Comparison of ENCODE assay signal across 9 cellular contexts in the genomic region with DNA sequence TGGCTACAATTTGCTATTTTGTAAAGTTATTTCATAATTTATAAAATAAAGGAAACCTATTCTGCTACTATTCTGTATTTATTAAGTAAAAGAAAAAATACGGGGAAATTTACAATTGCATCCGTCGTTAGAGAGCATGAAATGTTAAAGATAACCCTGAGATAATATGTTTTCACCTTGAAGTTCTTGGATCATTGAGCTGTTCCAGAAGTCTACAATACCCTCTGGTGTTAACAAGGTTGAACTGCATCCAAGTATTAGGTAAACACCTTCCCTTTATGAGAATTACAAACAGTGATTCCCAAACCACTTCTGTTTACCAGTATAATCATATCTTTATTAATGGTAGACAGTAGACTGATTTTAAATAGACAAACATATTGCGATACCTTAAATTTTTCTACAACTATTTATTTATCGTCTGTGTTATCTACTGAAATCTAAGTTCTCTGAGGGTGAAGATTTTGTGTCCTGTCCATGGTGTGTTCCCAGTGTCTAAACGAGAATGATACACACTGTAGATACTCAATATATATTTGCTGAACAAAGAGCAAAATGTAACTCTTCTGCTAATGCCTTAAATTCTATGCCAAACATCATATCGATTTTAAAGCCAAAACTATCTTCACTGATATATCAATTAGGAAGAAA. TPM values are rescaled to one million over a fixed set of nuclear protein-coding genes. Genes with fewer than 3 reads are reported as not detected.
DNase-seq lines count a peak whose midpoint lies in the region; ATAC-seq and TF ChIP-seq lines count a peak whose summit lies in the region.
"Had no signal": no experiment of that assay in that cellular context is flagged by ENCODE, and none has a peak within 500 bp of the region (broad histone marks: within the 10 kb centered on the region; RNA-seq: fewer than 3 reads in every experiment).

No MANE protein-coding gene starts in this region.

- CTCF ChIA-PET in HCT116 (lab: Charles Lee): interaction anchor here (0.6 to 1.6 kb wide), 5 partner anchors 9 to 251 kb away, joined by 3 to 12 read pairs (median 3); no protein-coding TSS in a partner anchor

- intact Hi-C loops in HCT116 (cut with micrococcal nuclease): loop anchor here (1.0 kb wide), 1 partner anchor 251 kb away; no protein-coding TSS in a partner anchor

- no peaks in the 10 kb centered on the region for H4K20me1 ChIP-seq in HCT116 (ENCODE audit: insufficient read depth)
- H4K20me1 ChIP-seq in Loucy (ENCODE audit: insufficient read depth, low read length, poor library complexity, severe bottlenecking): no peaks in the 10 kb centered on the region

- POLR2A ChIA-PET in HCT116 (lab: Charles Lee): no interaction called here

- H3K9ac ChIP-seq in HCT116 (ENCODE audit: low read length) (no peak overlapping the region), Loucy (ENCODE audit: low read depth, low read length, poor library complexity, severe bottlenecking) (no peak overlapping the region)

- no peak overlapping the region for H3K27ac ChIP-seq in HCT116 (ENCODE audit: low read depth, low read length)
- H3K27ac ChIP-seq in effector memory CD4-positive, alpha-beta T cell (ENCODE audit: insufficient read depth, low read length, poor library complexity, severe bottlenecking): no peak overlapping the region

- H3F3A ChIP-seq in Loucy (ENCODE audit: low read depth): no peaks in the 10 kb centered on the region

- ATAC-seq in HCT116: peak; percentile 78

- H3K27me3 ChIP-seq in HCT116 (ENCODE audit: insufficient read depth, low read length) (no peaks in the 10 kb centered on the region), Loucy (ENCODE audit: insufficient read depth, low read length, poor library complexity, severe bottlenecking) (no peaks in the 10 kb centered on the region)
- H3K27me3 ChIP-seq in effector memory CD4-positive, alpha-beta T cell (replicated peaks; ENCODE audit: control insufficient read depth, insufficient read depth, low read length, poor library complexity, severe bottlenecking): no peaks in the 10 kb centered on the region

- no peaks in the 10 kb centered on the region for H3K36me3 ChIP-seq in HCT116 (ENCODE audit: control insufficient read depth in 1 of 2, insufficient read depth in 2 of 2, low read length in 2 of 2)
- H3K36me3 ChIP-seq in Loucy (ENCODE audit: insufficient read depth, low read length): no peaks in the 10 kb centered on the region
- no peaks in the 10 kb centered on the region for H3K36me3 ChIP-seq in effector memory CD4-positive, alpha-beta T cell (ENCODE audit: control insufficient read depth, insufficient read depth, low read length)

- DNase-seq in NCI-H524 (lab: John Stamatoyannopoulos, UW): peak; percentile 4 to 51
- no peak for DNase-seq in NCI-H524 treated with DMSO at 0.1 percent for 48 hours (lab: John Stamatoyannopoulos, UW)
- DNase-seq in HCT116 (ENCODE audit: low read depth, low spot score): peak; percentile 35
- DNase-seq in SKM-1 treated with dmso at 0.1 percent for 144 hours (lab: John Stamatoyannopoulos, UW; ENCODE audit: unreplicated experiment): peak; percentile 44
- DNase-seq in glutamatergic neuron: no peak
- DNase-seq in GM19240 (ENCODE audit: insufficient read length, low spot score): no peak
- DNase-seq in effector memory CD4-positive, alpha-beta T cell: no peak

- H3K4me2 ChIP-seq in HCT116 (ENCODE audit: low read length) (no peak overlapping the region), Loucy (ENCODE audit: low read depth, low read length, poor library complexity, severe bottlenecking) (no peak overlapping the region)

- H3K9me3 Mint-ChIP-seq in glutamatergic neuron (ENCODE audit: unreplicated experiment): no peaks in the 10 kb centered on the region
- H3K9me3 Mint-ChIP-seq: activated naive CD4-positive, alpha-beta T cell treated with anti-CD3 and anti-CD28 coated beads, Interleukin-2, amount 50 U/mL, for 72 hours had no signal

- no peak overlapping the region for H3K4me3 Mint-ChIP-seq in glutamatergic neuron (ENCODE audit: unreplicated experiment)

- RAD21 ChIA-PET in HCT116 (lab: Charles Lee; ENCODE audit: low non-redundant PET in 1 of 2, low total read pairs in 2 of 2, uncharacterized antibody in 2 of 2, unreplicated experiment in 2 of 2): no interaction called here

- H3K4me1 ChIP-seq in HCT116 (ENCODE audit: control insufficient read depth in 1 of 2, insufficient read depth in 2 of 2, low read length in 2 of 2): no peaks in the 10 kb centered on the region
- no peaks in the 10 kb centered on the region for H3K4me1 ChIP-seq in Loucy (ENCODE audit: insufficient read depth, low read length, poor library complexity, severe bottlenecking)
- no peaks in the 10 kb centered on the region for H3K4me1 ChIP-seq in effector memory CD4-positive, alpha-beta T cell (ENCODE audit: control insufficient read depth, insufficient read depth, low read length, poor library complexity, severe bottlenecking)

- no peaks in the 10 kb centered on the region for H3K9me3 ChIP-seq in HCT116 (ENCODE audit: control insufficient read depth in 1 of 2, insufficient read depth in 1 of 2, low read depth in 1 of 2, low read length in 2 of 2)
- no peaks in the 10 kb centered on the region for H3K9me3 ChIP-seq in Loucy (ENCODE audit: insufficient read depth, low read depth, low read length)
- H3K9me3 ChIP-seq in effector memory CD4-positive, alpha-beta T cell (ENCODE audit: control insufficient read depth, low read length): no peaks in the 10 kb centered on the region

- no peaks in the 10 kb centered on the region for H3K36me3 Mint-ChIP-seq in glutamatergic neuron (ENCODE audit: unreplicated experiment)

- no peak for TF ChIP-seq POLR2A in HCT116 (IDR thresholded peaks at IDR 0.05; ENCODE audit: borderline replicate concordance, extremely low read depth, insufficient read depth, insufficient read length)

- H2AFZ ChIP-seq in HCT116 (ENCODE audit: low read depth, low read length, poor library complexity, severe bottlenecking) (no peak overlapping the region), Loucy (ENCODE audit: low read length) (no peak overlapping the region)

- BruUV-seq in HCT116 (replicated peaks; lab: Mats Ljungman, UMichigan): no TSS peak

- H3K9me2 ChIP-seq in HCT116 (ENCODE audit: insufficient read depth) (no peaks in the 10 kb centered on the region), Loucy (replicated peaks; ENCODE audit: low read depth, low read length) (no peaks in the 10 kb centered on the region)

- TF ChIP-seq RAD21 in HCT116 (IDR thresholded peaks at IDR 0.05; ENCODE audit: low read depth): peak; percentile 70

- H3K27ac Mint-ChIP-seq in glutamatergic neuron (ENCODE audit: unreplicated experiment): no peak overlapping the region
- H3K27ac Mint-ChIP-seq: activated naive CD4-positive, alpha-beta T cell treated with anti-CD3 and anti-CD28 coated beads, Interleukin-2, amount 50 U/mL, for 72 hours had no signal

- TF ChIP-seq CTCF in HCT116 (IDR thresholded peaks at IDR 0.05 in 2 of 3, conservative IDR thresholded peaks at IDR 0.05 in 1 of 3; ENCODE audit: borderline replicate concordance in 1 of 3, insufficient read depth in 1 of 3, low read depth in 2 of 3, low read length in 2 of 3) (peak; percentile 48 to 72 (median 57); a peak in 5 of 6 replicates), Loucy (conservative IDR thresholded peaks at IDR 0.05; ENCODE audit: low read length) (peak; percentile 76), glutamatergic neuron (IDR thresholded peaks at IDR 0.05; ENCODE audit: partially characterized antibody, unreplicated experiment) (peak; percentile 79)

- H3K4me3 ChIP-seq in HCT116 (replicated peaks in 1 of 2; ENCODE audit: low read depth in 1 of 2, low read length in 2 of 2) (no peak overlapping the region), Loucy (ENCODE audit: low read length, poor library complexity, severe bottlenecking) (no peak overlapping the region)
- no peak overlapping the region for H3K4me3 ChIP-seq in effector memory CD4-positive, alpha-beta T cell (ENCODE audit: insufficient read depth, low read depth, low read length, poor library complexity, severe bottlenecking)

- H3K79me2 ChIP-seq in HCT116 (ENCODE audit: insufficient read depth, low read length) (no peaks in the 10 kb centered on the region), Loucy (ENCODE audit: insufficient read depth, low read length) (no peaks in the 10 kb centered on the region)

- no peaks in the 10 kb centered on the region for H3K27me3 Mint-ChIP-seq in glutamatergic neuron (ENCODE audit: unreplicated experiment)

- no peaks in the 10 kb centered on the region for H3K4me1 Mint-ChIP-seq in glutamatergic neuron (ENCODE audit: low read depth, unreplicated experiment)

TF ChIP-seq in HCT116, 20 proteins besides CTCF, POLR2A, EP300 and RAD21:
- no peak for TF ChIP-seq ELF1 (IDR thresholded peaks at IDR 0.05; ENCODE audit: borderline replicate concordance, low read depth)
- TF ChIP-seq ZFX (IDR thresholded peaks at IDR 0.05): no peak
TF ChIP-seq in HCT116: peak in this region for 0.

RNA-seq across cellular contexts. Expression of gene TBC1D32, which starts 28.2 kb away (rescaled TPM):
- 13.8 TPM for total RNA-seq in HCT116 (2021; ENCODE audit: unreplicated experiment)
- polyA plus RNA-seq in HCT116 (2012): 1.8 and 2.0 TPM in 2 replicates
- total RNA-seq in glutamatergic neuron (ENCODE audit: unreplicated experiment): 24.2 TPM

Comparison
In these comparisons a context has a peak if more than half of its experiments do, and no peak if none do; other contexts are left out.
1. DNase-seq: peak in NCI-H524 (2 of 2), HCT116 (single experiment) and SKM-1 treated with dmso at 0.1 percent for 144 hours (single experiment); none in NCI-H524 treated with DMSO at 0.1 percent for 48 hours (single experiment), glutamatergic neuron (single experiment), GM19240 (single experiment) and effector memory CD4-positive, alpha-beta T cell (0 of 3).
2. Peak in every context shown above with its lines, with median percentiles within 50 percentile points of each other: CTCF ChIP-seq.